In genomic region chr20:31604567-31605030, GRCh38 we compare ENCODE assay signal across 9 cellular contexts. TPM values are rescaled to one million over a fixed set of nuclear protein-coding genes. Genes with fewer than 3 reads are reported as not detected.
DNase-seq lines count a peak whose midpoint lies in the region; ATAC-seq and TF ChIP-seq lines count a peak whose summit lies in the region.
"Had no signal": no experiment of that assay in that cellular context is flagged by ENCODE, and none has a peak within 500 bp of the region (broad histone marks: within the 10 kb centered on the region; RNA-seq: fewer than 3 reads in every experiment).

No MANE protein-coding gene starts in this region.

- peaks cover 8% of the 10 kb centered on the region for H3K36me3 ChIP-seq in Panc1 (ENCODE audit: control insufficient read depth, insufficient read depth, low read length)
- no peaks in the 10 kb centered on the region for H3K36me3 ChIP-seq in esophagus (ENCODE audit: control insufficient read depth in 2 of 2, insufficient read depth in 2 of 2, low read length in 1 of 2)
- no peaks in the 10 kb centered on the region for H3K36me3 ChIP-seq in prostate gland

- POLR2A ChIA-PET in Panc1 (lab: Charles Lee), result interaction anchor here (0.6 to 3.8 kb wide), 14 partner anchors 9 to 119 kb away, joined by 3 to 76 read pairs (median 12); partner anchors contain the start of gene BCL2L1

- BruUV-seq in Panc1 (replicated peaks; lab: Mats Ljungman, UMichigan), result TSS peak; percentile 99

- no peak for DNase-seq in Panc1 (ENCODE audit: low read depth, low spot score)
- DNase-seq in prostate gland (ENCODE audit: low spot score), result no peak
- no peak for DNase-seq in activated gamma-delta T cell treated with Interleukin-2 at 50 U/mL for 16 hours
- DNase-seq in pons (ENCODE audit: low spot score), result no peak
- no peak for DNase-seq in foreskin melanocyte
- no peak for DNase-seq in iPS-NIHi11 (ENCODE audit: low spot score)

- no peaks in the 10 kb centered on the region for H3K27me3 ChIP-seq in Panc1 (ENCODE audit: control insufficient read depth, insufficient read depth, low read length)
- no peaks in the 10 kb centered on the region for H3K27me3 ChIP-seq in esophagus (ENCODE audit: control insufficient read depth in 1 of 2, insufficient read depth in 2 of 2, low read length in 2 of 2)
- H3K27me3 ChIP-seq in prostate gland (replicated peaks; ENCODE audit: insufficient read depth), result no peaks in the 10 kb centered on the region

- TF ChIP-seq CTCF in Panc1 (IDR thresholded peaks at IDR 0.05), result no peak
- TF ChIP-seq CTCF in prostate gland (IDR thresholded peaks at IDR 0.05), result no peak

- H3K27ac ChIP-seq in Panc1 (ENCODE audit: low read length) (peak overlapping the region; percentile 100), esophagus (ENCODE audit: low read depth in 2 of 2, low read length in 1 of 2) (peak overlapping the region; percentile 79 to 89), prostate gland (peak overlapping the region; percentile 85 to 86)

- peak overlapping the region; percentile 69; the same call in 1 of the 2 replicates for H3K4me3 ChIP-seq in GM08714 (ENCODE audit: low read length)
- H3K4me3 ChIP-seq in Panc1 (ENCODE audit: low read depth in 2 of 2, low read length in 2 of 2), result peak overlapping the region; percentile 73 to 88
- peak overlapping the region; percentile 81 to 83 for H3K4me3 ChIP-seq in esophagus (ENCODE audit: low read depth in 1 of 2, low read length in 2 of 2)
- H3K4me3 ChIP-seq in prostate gland, result peak overlapping the region; percentile 69 to 71

- H3K4me1 ChIP-seq in Panc1 (ENCODE audit: control insufficient read depth, insufficient read depth, low read length), result peaks cover 52% of the 10 kb centered on the region
- peaks cover 0 to 6% of the 10 kb centered on the region in 2 donors for H3K4me1 ChIP-seq in esophagus (ENCODE audit: control insufficient read depth in 2 of 2, insufficient read depth in 2 of 2, low read length in 1 of 2)
- H3K4me1 ChIP-seq in prostate gland (replicated peaks), result peaks cover 16% of the 10 kb centered on the region

- no peak for TF ChIP-seq POLR2A in prostate gland (IDR thresholded peaks at IDR 0.05)

- CTCF ChIA-PET in Panc1 (lab: Charles Lee), result interaction anchor here (0.8 to 3.3 kb wide), 9 partner anchors 7 to 119 kb away, joined by 3 to 21 read pairs (median 6); no protein-coding TSS in a partner anchor

- in situ Hi-C loops in Panc1 (cut with HindIII; ENCODE audit: low pct_unique_long_range_greater_than_20kb, low sequenced_read_pairs), result no loop called here

- no peaks in the 10 kb centered on the region for H3K9me3 ChIP-seq in Panc1 (ENCODE audit: control insufficient read depth, insufficient read depth, low read depth, low read length)
- no peaks in the 10 kb centered on the region for H3K9me3 ChIP-seq in esophagus (ENCODE audit: control insufficient read depth in 2 of 2, insufficient read depth in 1 of 2, low read depth in 1 of 2, low read length in 1 of 2)
- H3K9me3 ChIP-seq in prostate gland, result no peaks in the 10 kb centered on the region

- ATAC-seq in Panc1, result peak; percentile 0

- WGBS in esophagus, 2 donors, result 2 to 3% methylated on average over 14 of the region's 14 CpGs
- 0% methylated on average over 14 of the region's 14 CpGs for WGBS in prostate gland

- intact Hi-C loops in Panc1 (cut with micrococcal nuclease; ENCODE audit: unreplicated experiment) (no loop called here), prostate gland (cut with DNase I) (loop anchor here (2.0 kb wide), 1 partner anchor 32 kb away; no protein-coding TSS in a partner anchor)

RNA-seq across cellular contexts. Expression of gene ID1, which starts 0.5 kb away (rescaled TPM):
- total RNA-seq in Panc1 (2021; ENCODE audit: unreplicated experiment) (152 TPM), prostate gland (100 to 1,000 TPM; 356 to 514 TPM)
- polyA plus RNA-seq in Panc1 (2012; ENCODE audit: insufficient read length), result 185 TPM
- polyA plus RNA-seq in esophagus, result 100 to 1,000 TPM; 158 to 489 TPM

RNA-seq across cellular contexts. Expression of gene COX4I2, which starts 33.1 kb away (rescaled TPM):
- total RNA-seq in Panc1 (2021; ENCODE audit: unreplicated experiment) (not detected), prostate gland (1 to 10 TPM in 1 of 2 donors, under 1 TPM in 1; 0.41 to 3.6 TPM)
- polyA plus RNA-seq in Panc1 (2012; ENCODE audit: insufficient read length), result not detected
- 1 to 10 TPM; 2.6 to 3.8 TPM for polyA plus RNA-seq in esophagus
- total RNA-seq: M059J had no signal
